ENCODE assay signal across 27 cellular contexts in the genomic region with DNA sequence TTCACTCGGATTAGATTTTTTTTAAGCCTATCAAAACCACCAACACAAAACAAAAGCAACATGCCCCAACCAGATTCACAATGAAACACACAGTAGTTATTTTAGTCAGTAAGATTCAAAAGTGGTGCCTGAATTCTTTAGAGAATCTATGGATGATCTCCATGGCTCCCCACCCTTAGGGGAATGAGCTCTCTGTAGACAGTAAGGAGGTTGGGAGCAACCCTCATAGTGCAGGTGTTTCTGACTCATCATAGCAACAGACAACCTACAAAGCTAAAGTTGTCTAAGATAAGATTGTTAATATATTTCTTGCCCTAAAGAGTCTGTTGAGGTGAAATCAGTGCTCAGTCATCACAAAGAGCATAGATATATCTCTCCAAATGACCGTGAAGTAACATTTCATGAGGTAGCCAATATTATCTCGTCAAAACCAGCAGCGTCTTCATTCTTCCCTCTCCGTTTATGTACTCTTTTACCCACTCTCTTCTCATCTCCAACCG.
"Had no signal": no experiment of that assay in that cellular context is flagged by ENCODE, and none has a peak within 500 bp of the region (broad histone marks: within the 10 kb centered on the region; RNA-seq: fewer than 3 reads in every experiment).

No MANE protein-coding gene starts in this region.

- H3K4me2 ChIP-seq: smooth muscle cell had no signal

- H3K36me3 ChIP-seq: esophagus muscularis mucosa, heart right ventricle, right atrium auricular region, stomach, thyroid gland had no signal

- ATAC-seq: heart right ventricle; left lobe of liver; mucosa of descending colon; natural killer cell treated with Interleukin-12 subunit alpha and Interleukin-12 subunit beta and Interleukin-15 and Interleukin-18, amount 100 ng/mL, for 72 hours; sciatic nerve had no signal

- H3K79me2 ChIP-seq: parathyroid adenoma had no signal

- H3K4me1 ChIP-seq: esophagus muscularis mucosa, parathyroid adenoma, right atrium auricular region, stomach, thyroid gland had no signal

- H3K9ac ChIP-seq: parathyroid adenoma had no signal

- DNase-seq: dermis blood vessel endothelial cell; effector memory CD4-positive, alpha-beta T cell; foreskin melanocyte; glutamatergic neuron; heart right ventricle; immature natural killer cell; mesenchymal stem cell; mucosa of descending colon; naive B cell; stimulated activated CD4-positive, alpha-beta T cell treated with anti-CD3 and anti-CD28 coated beads, Interleukin-12 subunit alpha, Interleukin-12 subunit beta, amount 100 ng/mL, for 4 hours; stimulated activated CD4-positive, alpha-beta T cell treated with anti-CD3 and anti-CD28 coated beads, Interleukin-1b, Interleukin-23, amount 100 ng/mL, for 48 hours; stimulated activated CD4-positive, alpha-beta T cell treated with anti-CD3 and anti-CD28 coated beads, Interleukin-4, amount 100 ng/mL, for 1 hour; stimulated activated CD8-positive, alpha-beta memory T cell treated with anti-CD3 and anti-CD28 coated beads, Interleukin-4, amount 100 ng/mL, for 48 hours; stimulated activated naive CD4-positive, alpha-beta T cell treated with Interleukin-2 at 50 U/mL for 16 hours; stomach; thyroid gland had no signal

- H3K27me3 ChIP-seq: esophagus muscularis mucosa, heart right ventricle, right atrium auricular region, stomach, thyroid gland had no signal

- H3K9me3 ChIP-seq: esophagus muscularis mucosa, heart right ventricle, mucosa of descending colon, right atrium auricular region, stomach, thyroid gland had no signal

- H3K4me3 ChIP-seq: coronary artery, esophagus muscularis mucosa, heart right ventricle, lung, mucosa of descending colon, right atrium auricular region, smooth muscle cell, stomach, thyroid gland had no signal

- FAIRE-seq: endothelial cell of umbilical vein, keratinocyte had no signal

- H2AFZ ChIP-seq: parathyroid adenoma had no signal

- H3K27ac ChIP-seq: coronary artery, esophagus muscularis mucosa, heart right ventricle, parathyroid adenoma, right atrium auricular region, stomach, thyroid gland had no signal
